8 cellular contexts compared by ENCODE assay signal in genomic region chr9:124852829-124853531, GRCh38.
DNase-seq lines count a peak whose midpoint lies in the region; ATAC-seq and TF ChIP-seq lines count a peak whose summit lies in the region.

Gene WDR38 (plus strand): TSS chr9:124853460. CDS start chr9:124853532, 72 bp downstream.

- H3K4me3 ChIP-seq in coronary artery, result peak within 1 kb of the TSS; percentile 74

- peak within 1 kb of the TSS; percentile 38 to 74 for H3K27ac ChIP-seq in coronary artery

- DNase-seq in DMS153 (lab: John Stamatoyannopoulos, UW), result peak; percentile 40
- no peak for DNase-seq in DMS153 treated with DMSO at 0.1 percent for 48 hours (lab: John Stamatoyannopoulos, UW; ENCODE audit: unreplicated experiment)
- DNase-seq in NCI-H345 treated with DMSO at 0.1 percent for 48 hours (lab: John Stamatoyannopoulos, UW; ENCODE audit: unreplicated experiment), result peak; percentile 49
- DNase-seq in activated CD4-positive, alpha-beta T cell treated with anti-CD3 and anti-CD28 coated beads for 48 hours, result peak; percentile 78
- DNase-seq in coronary artery (ENCODE audit: low spot score), result peak; percentile 86
- peak; percentile 89 for DNase-seq in left kidney (ENCODE audit: low read depth, low spot score)
- peak; percentile 51 for DNase-seq in stimulated activated CD4-positive, alpha-beta T cell treated with anti-CD3 and anti-CD28 coated beads, Interleukin-2, amount 100 ng/mL, for 4 hours (ENCODE audit: low read depth)

- peak; percentile 99 for TF ChIP-seq CTCF in coronary artery (IDR thresholded peaks at IDR 0.05)

- ATAC-seq in HG02943 (IDR thresholded peaks at IDR 0.05; ENCODE audit: low read depth, unreplicated experiment), result peak; percentile 60
